ENCODE assay signal across 19 cellular contexts in genomic region chr3:158369279-158369678, GRCh38.
DNase-seq lines count a peak whose midpoint lies in the region; ATAC-seq lines count a peak whose summit lies in the region.
"Had no signal": no experiment of that assay in that cellular context is flagged by ENCODE, and none has a peak within 500 bp of the region (broad histone marks: within the 10 kb centered on the region; RNA-seq: fewer than 3 reads in every experiment).

No MANE protein-coding gene starts in this region.

- no peak overlapping the region for H3K9ac ChIP-seq in Karpas-422 (ENCODE audit: low read length)

- peaks cover 5% of the 10 kb centered on the region; the same call in 1 of the 2 replicates for H3K36me3 ChIP-seq in Karpas-422 (ENCODE audit: insufficient read depth, low read length)
- H3K36me3 ChIP-seq: MG63 had no signal

- H3K4me3 ChIP-seq in Karpas-422 (ENCODE audit: low read length): no peak overlapping the region
- H3K4me3 ChIP-seq: MG63, SK-N-MC had no signal

- H3K9me2 ChIP-seq in Karpas-422 (replicated peaks; ENCODE audit: insufficient read depth, low read length): no peaks in the 10 kb centered on the region

- H3K27ac ChIP-seq in Karpas-422 (ENCODE audit: low read length): peak overlapping the region; percentile 37
- H3K27ac ChIP-seq: 22Rv1, SK-N-MC had no signal

- DNase-seq in DMS 273 (lab: John Stamatoyannopoulos, UW; ENCODE audit: unreplicated experiment): peak; percentile 10
- DNase-seq in DMS 273 treated with DMSO at 0.1 percent for 48 hours (lab: John Stamatoyannopoulos, UW): no peak
- DNase-seq in Karpas-422: no peak
- no peak for DNase-seq in HCEC 1CT
- no peak for DNase-seq in germinal center (ENCODE audit: low spot score)
- no peak for DNase-seq in RPMI8226
- DNase-seq: Calu3; CD4-positive, alpha-beta memory T cell; DMS79 treated with DMSO at 0.1 percent for 48 hours; MG63; NCI-H1092; NCI-H146; NCI-H2081; NCI-H510A treated with DMSO at 0.1 percent for 48 hours had no signal

- H3K27me3 ChIP-seq in Karpas-422 (ENCODE audit: low read length): no peaks in the 10 kb centered on the region
- H3K27me3 ChIP-seq: MG63 had no signal

- peaks cover 24% of the 10 kb centered on the region for H3K4me1 ChIP-seq in Karpas-422 (ENCODE audit: low read length)

- H3K9me3 ChIP-seq in Karpas-422 (ENCODE audit: low read length): no peaks in the 10 kb centered on the region
- H3K9me3 ChIP-seq: MG63 had no signal

- H2AFZ ChIP-seq in Karpas-422 (ENCODE audit: low read length): no peak overlapping the region

- peak; percentile 93 for ATAC-seq in HG02938 (IDR thresholded peaks at IDR 0.05; ENCODE audit: unreplicated experiment)
- no peak for ATAC-seq in GM19452 (IDR thresholded peaks at IDR 0.05; ENCODE audit: unreplicated experiment)
- ATAC-seq: Right ventricle myocardium inferior had no signal

- H4K20me1 ChIP-seq in Karpas-422 (ENCODE audit: insufficient read depth, low read depth, low read length): no peaks in the 10 kb centered on the region

- H3K4me2 ChIP-seq in Karpas-422 (ENCODE audit: low read depth, low read length, poor library complexity, severe bottlenecking): peak overlapping the region; percentile 7

- peaks cover 64% of the 10 kb centered on the region for H3K79me2 ChIP-seq in Karpas-422 (ENCODE audit: low read length)
